ENCODE assay signal across 22 cellular contexts in genomic region chr12:122304924-122305323, GRCh38. TPM values are rescaled to one million over a fixed set of nuclear protein-coding genes. Genes with fewer than 3 reads are reported as not detected.
DNase-seq lines count a peak whose midpoint lies in the region; ATAC-seq and TF ChIP-seq lines count a peak whose summit lies in the region.
"Had no signal": no experiment of that assay in that cellular context is flagged by ENCODE, and none has a peak within 500 bp of the region (broad histone marks: within the 10 kb centered on the region; RNA-seq: fewer than 3 reads in every experiment).

No MANE protein-coding gene starts in this region.

- TF ChIP-seq RAD21 in SK-N-SH (IDR thresholded peaks at IDR 0.05; ENCODE audit: low read length) = no peak

- intact Hi-C loops in mammary epithelial cell (cut with micrococcal nuclease) (no loop called here), MCF 10A (cut with micrococcal nuclease) (no loop called here), Right ventricle myocardium inferior (cut with DNase I) (no loop called here)

- TF ChIP-seq CTCF in mammary epithelial cell (conservative IDR thresholded peaks at IDR 0.05 in 1 of 2, IDR thresholded peaks at IDR 0.05 in 1 of 2; ENCODE audit: extremely low read depth in 1 of 2, insufficient read depth in 1 of 2, low read depth in 1 of 2, low read length in 2 of 2) = no peak
- TF ChIP-seq CTCF in MCF 10A (IDR thresholded peaks at IDR 0.05; ENCODE audit: unreplicated experiment) = no peak
- no peak for TF ChIP-seq CTCF in SK-N-SH (IDR thresholded peaks at IDR 0.05)

- H3K4me1 ChIP-seq in mammary epithelial cell (ENCODE audit: insufficient read depth, low read length) (no peaks in the 10 kb centered on the region), adipocyte (ENCODE audit: control insufficient read depth, insufficient read depth, low read length) (peaks cover 7% of the 10 kb centered on the region), SK-N-SH (ENCODE audit: control insufficient read depth in 1 of 2, insufficient read depth in 2 of 2, low read depth in 1 of 2, low read length in 1 of 2) (peaks cover 8 to 10% of the 10 kb centered on the region in 2 experiments; a peak in 3 of 4 replicates)
- H3K4me1 ChIP-seq: Caco-2 had no signal

- H3K9ac ChIP-seq in mammary epithelial cell (ENCODE audit: insufficient read depth, low read length) = no peak overlapping the region
- H3K9ac ChIP-seq in adipocyte (ENCODE audit: low read length) = no peak overlapping the region
- no peak overlapping the region for H3K9ac ChIP-seq in SK-N-SH
- H3K9ac ChIP-seq: KMS-11 had no signal

- peaks cover 17% of the 10 kb centered on the region for H3F3A ChIP-seq in SK-N-SH (replicated peaks; ENCODE audit: insufficient read depth)

- H4K20me1 ChIP-seq in mammary epithelial cell (ENCODE audit: insufficient read depth, low read length) = no peaks in the 10 kb centered on the region
- H4K20me1 ChIP-seq in SK-N-SH (ENCODE audit: insufficient read depth) = no peaks in the 10 kb centered on the region

- TF ChIP-seq EP300 in SK-N-SH (IDR thresholded peaks at IDR 0.05; ENCODE audit: borderline replicate concordance in 1 of 2, low read depth in 1 of 2, low read length in 1 of 2) = no peak

- no peaks in the 10 kb centered on the region for H3K27me3 ChIP-seq in mammary epithelial cell (ENCODE audit: insufficient read depth, low read length)
- no peaks in the 10 kb centered on the region for H3K27me3 ChIP-seq in adipocyte (replicated peaks; ENCODE audit: control insufficient read depth, insufficient read depth, low read length)
- H3K27me3 ChIP-seq in SK-N-SH (ENCODE audit: insufficient read depth) = no peaks in the 10 kb centered on the region
- H3K27me3 ChIP-seq: MG63 had no signal

- H3K79me2 ChIP-seq in mammary epithelial cell (ENCODE audit: insufficient read depth, low read length) = no peaks in the 10 kb centered on the region
- H3K79me2 ChIP-seq in SK-N-SH (ENCODE audit: insufficient read depth) = no peaks in the 10 kb centered on the region

- BruUV-seq in mammary epithelial cell (replicated peaks; lab: Mats Ljungman, UMichigan) = no TSS peak
- no TSS peak for BruUV-seq in MCF 10A (replicated peaks; lab: Mats Ljungman, UMichigan)

- peaks cover 76% of the 10 kb centered on the region for H3K36me3 Mint-ChIP-seq in MCF 10A (ENCODE audit: insufficient read depth, unreplicated experiment)

- no peak for ATAC-seq in Right ventricle myocardium inferior
- ATAC-seq in GM18861 (IDR thresholded peaks at IDR 0.05; ENCODE audit: unreplicated experiment) = no peak
- ATAC-seq: GM12878, SK-N-SH treated with all-trans-retinoic acid at 6 μM for 48 hours, T-cell had no signal

- no peak overlapping the region for H3K27ac ChIP-seq in mammary epithelial cell (ENCODE audit: insufficient read depth, low read depth, low read length)
- H3K27ac ChIP-seq in SK-N-SH (ENCODE audit: low read depth in 2 of 2, low read length in 1 of 2) = no peak overlapping the region
- H3K27ac ChIP-seq: KMS-11 had no signal

- H3K36me3 ChIP-seq in mammary epithelial cell (ENCODE audit: insufficient read depth, low read length) (peaks cover 11% of the 10 kb centered on the region), adipocyte (ENCODE audit: control insufficient read depth, insufficient read depth, low read length, severe bottlenecking) (peaks cover 71% of the 10 kb centered on the region), SK-N-SH (replicated peaks in 1 of 2; ENCODE audit: control insufficient read depth in 1 of 2, insufficient read depth in 2 of 2, low read length in 1 of 2) (peaks cover 24 to 33% of the 10 kb centered on the region in 2 experiments)

- CTCF ChIA-PET in mammary epithelial cell (lab: Charles Lee; ENCODE audit: low non-redundant PET) (no interaction called here), MCF 10A (lab: Yijun Ruan, JAX) (interaction anchor here (0.5 to 1.2 kb wide), 5 partner anchors 8 to 337 kb away, joined by 3 to 4 read pairs (median 3); no protein-coding TSS in a partner anchor), SK-N-SH (lab: Yijun Ruan, JAX) (interaction anchor here (1.0 to 2.3 kb wide), 3 partner anchors 25 to 50 kb away, joined by 3 to 8 read pairs (median 3); no protein-coding TSS in a partner anchor)

- H3K4me3 Mint-ChIP-seq in MCF 10A (ENCODE audit: unreplicated experiment) = no peak overlapping the region
- H3K4me3 Mint-ChIP-seq: CD4-positive, CD25-positive, alpha-beta regulatory T cell; T-cell had no signal

- H3K27me3 Mint-ChIP-seq in MCF 10A (ENCODE audit: insufficient read depth, unreplicated experiment) = no peaks in the 10 kb centered on the region
- H3K27me3 Mint-ChIP-seq: CD4-positive, CD25-positive, alpha-beta regulatory T cell; T-cell had no signal

- H3K4me3 ChIP-seq in mammary epithelial cell (replicated peaks in 1 of 3; ENCODE audit: insufficient read depth in 1 of 3, low read depth in 2 of 3, low read length in 3 of 3) (no peak overlapping the region), adipocyte (ENCODE audit: low read length) (no peak overlapping the region), SK-N-SH (ENCODE audit: low read depth in 2 of 2, low read length in 1 of 2) (no peak overlapping the region)
- H3K4me3 ChIP-seq: GM12878, MG63 had no signal

- H2AFZ ChIP-seq in mammary epithelial cell (ENCODE audit: low read depth, low read length) (no peak overlapping the region), SK-N-SH (ENCODE audit: low read depth) (no peak overlapping the region)

- no peaks in the 10 kb centered on the region for H3K9me2 ChIP-seq in SK-N-SH

- no peaks in the 10 kb centered on the region for H3K9me3 Mint-ChIP-seq in MCF 10A (ENCODE audit: unreplicated experiment)
- H3K9me3 Mint-ChIP-seq: CD4-positive, CD25-positive, alpha-beta regulatory T cell; T-cell had no signal

- H3K4me2 ChIP-seq in mammary epithelial cell (ENCODE audit: insufficient read depth, low read depth, low read length) (no peak overlapping the region), SK-N-SH (no peak overlapping the region)
- H3K4me2 ChIP-seq: KMS-11 had no signal

- in situ Hi-C loops in mammary epithelial cell (cut with MboI; ENCODE audit: low sequenced_read_pairs in 2 of 2) = no loop called here

- H3K27ac Mint-ChIP-seq in MCF 10A (ENCODE audit: low read depth, unreplicated experiment) = no peak overlapping the region
- H3K27ac Mint-ChIP-seq: CD4-positive, CD25-positive, alpha-beta regulatory T cell; T-cell had no signal

- POLR2A ChIA-PET in MCF 10A (lab: Yijun Ruan, JAX) (interaction anchor here (0.6 kb wide), 1 partner anchor 8 kb away, joined by 3 read pairs; no protein-coding TSS in a partner anchor), SK-N-SH (lab: Yijun Ruan, JAX) (no interaction called here)

- dilution Hi-C loops in mammary epithelial cell (cut with HindIII; ENCODE audit: low sequenced_read_pairs) = no loop called here

- 50% methylated on average over 1 of the region's 1 CpG for WGBS in mammary epithelial cell (ENCODE audit: low coverage, missing lambda C conversion rate)
- WGBS in SK-N-SH (ENCODE audit: low lambda C conversion rate) = 75% methylated on average over 1 of the region's 1 CpG

- DNase-seq in mammary epithelial cell = peak; percentile 8
- DNase-seq in MCF 10A (ENCODE audit: unreplicated experiment) = no peak
- DNase-seq in NCI-H2081 (lab: John Stamatoyannopoulos, UW) = peak; percentile 75 to 92
- DNase-seq in adipocyte (ENCODE audit: low read depth) = peak; percentile 20
- no peak for DNase-seq in SK-N-SH
- DNase-seq in medulla oblongata (ENCODE audit: extremely low spot score) = no peak
- DNase-seq in Right ventricle myocardium inferior (ENCODE audit: missing footprints) = no peak
- DNase-seq: 8988T; Caco-2; CD4-positive, CD25-positive, alpha-beta regulatory T cell; MG63; NCI-H1048; NCI-H1694; NCI-H345; NCI-H524 treated with DMSO at 0.1 percent for 48 hours; OCI-M1; SHP77 treated with DMSO at 0.1 percent for 48 hours; T-cell had no signal

- no peaks in the 10 kb centered on the region for H3K9me3 ChIP-seq in mammary epithelial cell (replicated peaks; ENCODE audit: insufficient read depth, low read length)
- H3K9me3 ChIP-seq in adipocyte (ENCODE audit: control insufficient read depth, low read length) = no peaks in the 10 kb centered on the region
- H3K9me3 ChIP-seq in SK-N-SH = no peaks in the 10 kb centered on the region
- H3K9me3 ChIP-seq: Caco-2, MG63 had no signal

- H3K4me1 Mint-ChIP-seq in MCF 10A (ENCODE audit: insufficient read depth, unreplicated experiment) = no peaks in the 10 kb centered on the region
- H3K4me1 Mint-ChIP-seq: T-cell had no signal

TF ChIP-seq in SK-N-SH, 30 proteins besides CTCF, POLR2A, EP300 and RAD21 (continues in another document):
- TF ChIP-seq TEAD4 (IDR thresholded peaks at IDR 0.05; ENCODE audit: borderline replicate concordance, insufficient read depth) (no peak), CHD2 (IDR thresholded peaks at IDR 0.05; ENCODE audit: low read length, partially characterized antibody) (no peak), FOXM1 (IDR thresholded peaks at IDR 0.05; ENCODE audit: low read depth) (no peak), RXRA (IDR thresholded peaks at IDR 0.05; ENCODE audit: borderline replicate concordance, low read depth) (no peak), RCOR1 (IDR thresholded peaks at IDR 0.05; ENCODE audit: low read length) (no peak), USF1 (IDR thresholded peaks at IDR 0.05; ENCODE audit: borderline replicate concordance, low read depth) (no peak), NFIC (IDR thresholded peaks at IDR 0.05; ENCODE audit: borderline replicate concordance) (no peak), IRF3 (IDR thresholded peaks at IDR 0.05; ENCODE audit: low read depth, low read length) (no peak), POLR2AphosphoS5 (IDR thresholded peaks at IDR 0.05; ENCODE audit: low read depth, low read length) (no peak)

RNA-seq across cellular contexts. Expression of gene VPS33A, which starts 38.6 kb away (rescaled TPM):
- 10 to 100 TPM; 15.8 to 16.4 TPM for total RNA-seq in mammary epithelial cell
- polyA plus RNA-seq in mammary epithelial cell = 10.5 TPM
- 62.5 TPM for polyA minus RNA-seq in mammary epithelial cell
- total RNA-seq in MCF 10A (2022) = 16.5 and 22.2 TPM in 2 replicates
- polyA plus RNA-seq in SK-N-SH (2012; rRNA removed) = 17.0 and 18.4 TPM in 2 replicates
- 15.8 and 16.4 TPM in 2 replicates for polyA plus RNA-seq in SK-N-SH (2012; cell fraction: cytosol; rRNA removed)
- polyA plus RNA-seq in SK-N-SH (2012; cell fraction: nucleus; rRNA removed) = 16.4 and 17.1 TPM in 2 replicates
- 10.8 TPM for total RNA-seq in Right ventricle myocardium inferior

Comparison
In these comparisons a context has a peak if more than half of its experiments do, and no peak if none do; other contexts are left out.
1. DNase-seq: peak in mammary epithelial cell (single experiment), NCI-H2081 (2 of 2) and adipocyte (single experiment); none in MCF 10A (single experiment), SK-N-SH (single experiment), medulla oblongata (single experiment) and Right ventricle myocardium inferior (single experiment).